In genomic region chr20:62606551-62607201, GRCh38 we compare ENCODE assay signal across 11 cellular contexts. TPM values are rescaled to one million over a fixed set of nuclear protein-coding genes. Genes with fewer than 3 reads are reported as not detected.
DNase-seq lines count a peak whose midpoint lies in the region; ATAC-seq, FAIRE-seq and TF ChIP-seq lines count a peak whose summit lies in the region.
"Had no signal": no experiment of that assay in that cellular context is flagged by ENCODE, and none has a peak within 500 bp of the region (broad histone marks: within the 10 kb centered on the region; RNA-seq: fewer than 3 reads in every experiment).

No MANE protein-coding gene starts in this region.

- TF ChIP-seq CTCF in GM12878 (IDR thresholded peaks at IDR 0.05 in 2 of 3, conservative IDR thresholded peaks at IDR 0.05 in 1 of 3; ENCODE audit: control insufficient read depth in 2 of 3, extremely low read depth in 1 of 3, insufficient read depth in 1 of 3, low read depth in 3 of 3, low read length in 3 of 3), result no peak
- TF ChIP-seq CTCF in mucosa of descending colon (IDR thresholded peaks at IDR 0.05), result no peak
- TF ChIP-seq CTCF in Calu3 (IDR thresholded peaks at IDR 0.05; ENCODE audit: unreplicated experiment), result no peak

- TF ChIP-seq POLR2A in GM12878 (IDR thresholded peaks at IDR 0.05; ENCODE audit: low read depth, low read length), result no peak

- peaks cover 4% of the 10 kb centered on the region for H3K9me3 Mint-ChIP-seq in Calu3 (ENCODE audit: low read depth, unreplicated experiment)

- in situ Hi-C loops in GM12878 (cut with MboI), result no loop called here

- POLR2A ChIA-PET in GM12878 (lab: Charles Lee), result interaction anchor here (0.6 kb wide), 1 partner anchor 109 kb away, joined by 4 read pairs; no protein-coding TSS in a partner anchor

- H3K27ac ChIP-seq in BLaER1 treated with 17β-estradiol and CSF1 and Interleukin-3, amounts not matched to agents 10 nM and 100 nM, result peak overlapping the region in 10 of 11 experiments; percentile 9 to 77 (median 48); a peak in 16 of 22 replicates
- H3K27ac ChIP-seq in GM12878 (ENCODE audit: control insufficient read depth, insufficient read depth), result no peak overlapping the region
- H3K27ac ChIP-seq: SK-N-MC had no signal

- peak overlapping the region in 10 of 11 experiments; percentile 5 to 71 (median 48); a peak in 16 of 22 replicates for H3K9ac ChIP-seq in BLaER1 treated with 17β-estradiol and CSF1 and Interleukin-3, amounts not matched to agents 10 nM and 100 nM
- no peak overlapping the region for H3K9ac ChIP-seq in GM12878 (ENCODE audit: control insufficient read depth, insufficient read depth, low read length)

- no peaks in the 10 kb centered on the region for H3K27me3 ChIP-seq in BLaER1 treated with 17β-estradiol and CSF1 and Interleukin-3, amounts not matched to agents 10 nM and 100 nM
- H3K27me3 ChIP-seq in GM12878 (replicated peaks in 1 of 2; ENCODE audit: control insufficient read depth in 2 of 2, insufficient read depth in 2 of 2, low read length in 1 of 2), result peaks cover 9 to 10% of the 10 kb centered on the region in 2 experiments

- H4K20me1 ChIP-seq in BLaER1 treated with 17β-estradiol and CSF1 and Interleukin-3, amounts not matched to agents 10 nM and 100 nM, result peaks cover 0 to 7% (median 3%) of the 10 kb centered on the region in 11 experiments; a peak in 6 of 22 replicates
- no peaks in the 10 kb centered on the region; the same call in 1 of the 2 replicates for H4K20me1 ChIP-seq in GM12878 (ENCODE audit: control insufficient read depth, insufficient read depth)

- peak overlapping the region; percentile 93 to 100 (median 99) for H3K4me2 ChIP-seq in BLaER1 treated with 17β-estradiol and CSF1 and Interleukin-3, amounts not matched to agents 10 nM and 100 nM
- no peak overlapping the region for H3K4me2 ChIP-seq in GM12878 (ENCODE audit: control insufficient read depth, insufficient read depth)

- H3K36me3 Mint-ChIP-seq in Calu3 (ENCODE audit: insufficient read depth, unreplicated experiment), result no peaks in the 10 kb centered on the region

- peaks cover 0 to 10% (median 7%) of the 10 kb centered on the region in 11 experiments; a peak in 11 of 22 replicates for H3K9me3 ChIP-seq in BLaER1 treated with 17β-estradiol and CSF1 and Interleukin-3, amounts not matched to agents 10 nM and 100 nM (replicated peaks in 1 of 11)
- no peaks in the 10 kb centered on the region; the same call in 2 of the 3 replicates for H3K9me3 ChIP-seq in GM12878 (replicated peaks; ENCODE audit: control insufficient read depth, insufficient read depth, low read length)
- no peaks in the 10 kb centered on the region for H3K9me3 ChIP-seq in mucosa of descending colon

- no peak overlapping the region for H2AFZ ChIP-seq in GM12878 (ENCODE audit: control insufficient read depth, low read depth, low read length)

- H3K4me1 Mint-ChIP-seq in Calu3 (ENCODE audit: low read depth, unreplicated experiment), result peaks cover 10% of the 10 kb centered on the region

- DNase-seq in NAMALWA (ENCODE audit: low spot score), result peak; percentile 88
- DNase-seq in GM12878 (ENCODE audit: low read depth, low spot score), result no peak
- DNase-seq in mucosa of descending colon, result peak in 2 of 3 donors; percentile 20 to 66
- DNase-seq in T-helper 2 cell, result no peak
- DNase-seq in effector CD8-positive, alpha-beta T cell (lab: John Stamatoyannopoulos, UW), result no peak
- DNase-seq in GM19240 (ENCODE audit: insufficient read length, low spot score), result no peak
- DNase-seq in Calu3, result no peak
- DNase-seq: activated CD8-positive, alpha-beta memory T cell treated with anti-CD3 and anti-CD28 coated beads, Interleukin-2, amount 50 U/mL, for 4 hours had no signal

- no peaks in the 10 kb centered on the region for H3K79me2 ChIP-seq in GM12878 (ENCODE audit: control insufficient read depth, insufficient read depth, low read length)

- intact Hi-C loops in GM12878 (cut with micrococcal nuclease; ENCODE audit: unreplicated experiment) (no loop called here), mucosa of descending colon (cut with DNase I, micrococcal nuclease) (no loop called here), Calu3 (cut with micrococcal nuclease; ENCODE audit: unreplicated experiment) (no loop called here)

- TF ChIP-seq EP300 in GM12878 (IDR thresholded peaks at IDR 0.05; ENCODE audit: borderline replicate concordance in 1 of 2, control insufficient read depth in 1 of 2, low read depth in 2 of 2, low read length in 2 of 2), result no peak

- WGBS in GM12878 (ENCODE audit: insufficient coverage, insufficient replicate concordance, low lambda C conversion rate, missing lambda C conversion rate), result 7% methylated on average over 31 of the region's 31 CpGs

- H3K4me3 Mint-ChIP-seq in Calu3 (ENCODE audit: low read depth, unreplicated experiment), result no peak overlapping the region
- H3K4me3 Mint-ChIP-seq: central memory CD8-positive, alpha-beta T cell had no signal

- RAD21 ChIA-PET in GM12878 (lab: Charles Lee; ENCODE audit: unreplicated experiment), result no interaction called here

- H3K4me3 ChIP-seq in BLaER1 treated with 17β-estradiol and CSF1 and Interleukin-3, amounts not matched to agents 10 nM and 100 nM, result peak overlapping the region in 5 of 10 experiments; percentile 0 to 26 (median 13); a peak in 8 of 20 replicates
- H3K4me3 ChIP-seq in GM12878 (no peak overlapping the region), mucosa of descending colon (no peak overlapping the region)
- H3K4me3 ChIP-seq: SK-N-MC had no signal

- SMC1A ChIA-PET in GM12878 (lab: Charles Lee; ENCODE audit: uncharacterized antibody, unreplicated experiment), result interaction anchor here (1.6 kb wide), 1 partner anchor 13 kb away, joined by 4 read pairs; no protein-coding TSS in a partner anchor

- FAIRE-seq in GM12878 (lab: Jason Lieb, UNC), result no peak

- no peak for TF ChIP-seq RAD21 in GM12878 (IDR thresholded peaks at IDR 0.05; ENCODE audit: insufficient read depth, low read depth, low read length)

- ATAC-seq in GM12878 (no peak), mucosa of descending colon (peak; percentile 35)

- H3K27ac Mint-ChIP-seq in Calu3 (ENCODE audit: unreplicated experiment), result no peak overlapping the region

- peaks cover 73% of the 10 kb centered on the region for H3K27me3 Mint-ChIP-seq in Calu3 (ENCODE audit: unreplicated experiment)

- CTCF ChIA-PET in GM12878 (lab: Yijun Ruan, JAX), result interaction anchor here (2.7 kb wide), 1 partner anchor 10 kb away, joined by 9 read pairs; no protein-coding TSS in a partner anchor
- CTCF ChIA-PET in Calu3 (lab: Charles Lee), result interaction anchor here (0.5 to 1.3 kb wide), 5 partner anchors 10 to 517 kb away, joined by 3 to 10 read pairs (median 4); no protein-coding TSS in a partner anchor

- H3K36me3 ChIP-seq in BLaER1 treated with 17β-estradiol and CSF1 and Interleukin-3, amounts not matched to agents 10 nM and 100 nM, result no peaks in the 10 kb centered on the region
- H3K36me3 ChIP-seq in GM12878 (ENCODE audit: control insufficient read depth in 2 of 2, insufficient read depth in 2 of 2, low read length in 1 of 2) (no peaks in the 10 kb centered on the region), mucosa of descending colon (ENCODE audit: low read depth) (no peaks in the 10 kb centered on the region)

- BruUV-seq in GM12878 (replicated peaks; lab: Mats Ljungman, UMichigan), result no TSS peak
- no TSS peak for BruUV-seq in Calu3 (replicated peaks; lab: Mats Ljungman, UMichigan)

- peaks cover 67 to 86% (median 78%) of the 10 kb centered on the region in 10 experiments for H3K4me1 ChIP-seq in BLaER1 treated with 17β-estradiol and CSF1 and Interleukin-3, amounts not matched to agents 10 nM and 100 nM
- H3K4me1 ChIP-seq in GM12878 (ENCODE audit: control insufficient read depth, insufficient read depth, low read length), result peaks cover 9% of the 10 kb centered on the region
- peaks cover 15% of the 10 kb centered on the region for H3K4me1 ChIP-seq in mucosa of descending colon (ENCODE audit: low read depth)

TF ChIP-seq in GM12878, 131 proteins besides CTCF, POLR2A, EP300 and RAD21 (continues in another document):
- TF ChIP-seq IKZF1 (conservative IDR thresholded peaks at IDR 0.05), result peak; percentile 71
- TF ChIP-seq BHLHE40 (IDR thresholded peaks at IDR 0.05; ENCODE audit: borderline replicate concordance in 1 of 2, low read depth in 2 of 2, low read length in 1 of 2), result peak in 1 of 2 experiments; percentile 58; a peak in 1 of 4 replicates
- TF ChIP-seq BACH1 (IDR thresholded peaks at IDR 0.05; ENCODE audit: borderline replicate concordance), result no peak
- TF ChIP-seq NR2F1 (conservative IDR thresholded peaks at IDR 0.05), result peak; percentile 48; the same call in 1 of the 2 replicates
- 0 out of 2 replicates have a peak, but pooled peaks have one; percentile 40 for TF ChIP-seq GATAD2B (conservative IDR thresholded peaks at IDR 0.05; ENCODE audit: low read depth)
- TF ChIP-seq DPF2 (IDR thresholded peaks at IDR 0.05), result no peak
- TF ChIP-seq MEF2B (IDR thresholded peaks at IDR 0.05; ENCODE audit: partially characterized antibody, poor library complexity, severe bottlenecking), result peak; percentile 58

RNA-seq across cellular contexts. Expression of gene SLCO4A1, which starts 35.6 kb away (rescaled TPM):
- total RNA-seq in GM12878 (2013; cell fraction: nucleolus; rRNA removed), result 46.8 and 53.3 TPM in 2 replicates
- total RNA-seq in GM12878 (2014; rRNA removed), result 11.2 and 16.4 TPM in 2 replicates
- 6.0 and 7.0 TPM in 2 replicates for total RNA-seq in GM12878 (2014; rRNA removed; fragmentation: Illumina TruSeq; extraction: Trizol)
- 13.3 and 16.1 TPM in 2 replicates for total RNA-seq in GM12878 (2021)
- 2.4 TPM for polyA plus RNA-seq in GM12878 (2011; ENCODE audit: low read depth)
- 6.2 and 9.1 TPM in 2 replicates for polyA plus RNA-seq in GM12878 (2011; rRNA removed)
- polyA plus RNA-seq in GM12878 (2011; cell fraction: cytosol; rRNA removed), result 9.4 and 11.8 TPM in 2 replicates
- polyA plus RNA-seq in GM12878 (2011; cell fraction: nucleus; rRNA removed), result 55.2 and 56.1 TPM in 2 replicates
- 9.1 and 10.6 TPM in 2 replicates for polyA plus RNA-seq in GM12878 (2012)
- 1.6 and 6.3 TPM in 2 replicates for polyA plus RNA-seq in GM12878 (2014; fragmentation: Illumina TruSeq; extraction: Trizol)
- 1 to 10 TPM; 2.1 to 4.7 TPM for polyA plus RNA-seq in GM12878 (2014; fragmentation: Nextera tagmentation; extraction: Ambion mirVana)
- 15.0 and 17.6 TPM in 2 replicates for polyA plus RNA-seq in GM12878 (2014; rRNA removed)
- polyA plus RNA-seq in GM12878 (2016; fragmentation: Nextera tagmentation; extraction: Ambion mirVana), result 10 to 100 TPM; 28.4 to 30.7 TPM
- 5.0 and 6.0 TPM in 2 replicates for polyA minus RNA-seq in GM12878 (2011; rRNA and poly(A)+ RNA removed)
- polyA minus RNA-seq in GM12878 (2011; cell fraction: cytosol; rRNA and poly(A)+ RNA removed), result 6.0 and 8.6 TPM in 2 replicates
- polyA minus RNA-seq in GM12878 (2011; cell fraction: nucleus; rRNA and poly(A)+ RNA removed), result 9.8 and 12.8 TPM in 2 replicates
- total RNA-seq in mucosa of descending colon, result 10 to 100 TPM; 13.3 to 18.5 (median 15.0) TPM
- total RNA-seq in Calu3 (2022), result 51.9 and 63.9 TPM in 2 replicates

Comparison
In these comparisons a context has a peak if more than half of its experiments do, and no peak if none do; other contexts are left out.
1. DNase-seq: peak in NAMALWA (single experiment) and mucosa of descending colon (2 of 3); none in GM12878 (single experiment), T-helper 2 cell (0 of 5), effector CD8-positive, alpha-beta T cell (single experiment), GM19240 (single experiment) and Calu3 (single experiment).